1 cellular context compared by ENCODE assay signal in genomic region chr5:92687793-92688467, GRCh38.
TF ChIP-seq lines count a peak whose summit lies in the region.

No MANE protein-coding gene starts in this region.

TF ChIP-seq in IMR-90, 13 proteins besides CTCF, POLR2A, EP300 and RAD21 (continued from another document):
- TF ChIP-seq, protein P1, sequence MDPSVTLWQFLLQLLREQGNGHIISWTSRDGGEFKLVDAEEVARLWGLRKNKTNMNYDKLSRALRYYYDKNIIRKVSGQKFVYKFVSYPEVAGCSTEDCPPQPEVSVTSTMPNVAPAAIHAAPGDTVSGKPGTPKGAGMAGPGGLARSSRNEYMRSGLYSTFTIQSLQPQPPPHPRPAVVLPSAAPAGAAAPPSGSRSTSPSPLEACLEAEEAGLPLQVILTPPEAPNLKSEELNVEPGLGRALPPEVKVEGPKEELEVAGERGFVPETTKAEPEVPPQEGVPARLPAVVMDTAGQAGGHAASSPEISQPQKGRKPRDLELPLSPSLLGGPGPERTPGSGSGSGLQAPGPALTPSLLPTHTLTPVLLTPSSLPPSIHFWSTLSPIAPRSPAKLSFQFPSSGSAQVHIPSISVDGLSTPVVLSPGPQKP (IDR thresholded peaks at IDR 0.05; ENCODE audit: borderline replicate concordance, low read depth, low read length), result no peak
- no peak for TF ChIP-seq MAFK (IDR thresholded peaks at IDR 0.05; ENCODE audit: low read depth, low read length)
